In genomic region chr3:30934208-30934550, GRCh38 we compare ENCODE assay signal across 10 cellular contexts. TPM values are rescaled to one million over a fixed set of nuclear protein-coding genes. Genes with fewer than 3 reads are reported as not detected.
DNase-seq lines count a peak whose midpoint lies in the region; ATAC-seq and TF ChIP-seq lines count a peak whose summit lies in the region.
"Had no signal": no experiment of that assay in that cellular context is flagged by ENCODE, and none has a peak within 500 bp of the region (broad histone marks: within the 10 kb centered on the region; RNA-seq: fewer than 3 reads in every experiment).

No MANE protein-coding gene starts in this region.

- DNase-seq in Daoy (ENCODE audit: low read depth) (peak; percentile 9), MG63 (peak; percentile 5), WERI-Rb-1 (peak; percentile 32), kidney tubule cell (ENCODE audit: low spot score) (peak; percentile 34), NCI-H446 treated with DMSO at 0.1 percent for 48 hours (lab: John Stamatoyannopoulos, UW) (no peak), ecto neural progenitor cell (ENCODE audit: low spot score) (no peak)
- DNase-seq: naive B cell had no signal

- H3K36me3 ChIP-seq in MG63 (no peaks in the 10 kb centered on the region), WERI-Rb-1 (no peaks in the 10 kb centered on the region)
- H3K36me3 ChIP-seq: SJCRH30 had no signal

- H3K27ac ChIP-seq in WERI-Rb-1: no peak overlapping the region
- H3K27ac ChIP-seq: SJCRH30 had no signal

- TF ChIP-seq CTCF in WERI-Rb-1 (IDR thresholded peaks at IDR 0.05; ENCODE audit: low read depth, low read length): peak; percentile 51

- no peak for ATAC-seq in HG02798 (IDR thresholded peaks at IDR 0.05; ENCODE audit: poor library complexity, unreplicated experiment)
- ATAC-seq in GM18867 (IDR thresholded peaks at IDR 0.05; ENCODE audit: unreplicated experiment): no peak

- H3K4me3 ChIP-seq in MG63 (no peak overlapping the region), WERI-Rb-1 (ENCODE audit: low read depth, low read length) (no peak overlapping the region)
- H3K4me3 ChIP-seq: SJCRH30 had no signal

- H3K9me3 ChIP-seq in MG63 (no peaks in the 10 kb centered on the region), WERI-Rb-1 (ENCODE audit: severe bottlenecking) (no peaks in the 10 kb centered on the region)
- H3K9me3 ChIP-seq: SJCRH30 had no signal

- H3K27me3 ChIP-seq in MG63: no peaks in the 10 kb centered on the region
- no peaks in the 10 kb centered on the region for H3K27me3 ChIP-seq in WERI-Rb-1 (ENCODE audit: insufficient read depth, low read depth, severe bottlenecking)
- H3K27me3 ChIP-seq: SJCRH30 had no signal

RNA-seq across cellular contexts. Expression of gene GADL1, which starts 39.7 kb away (rescaled TPM):
- not detected in 2 replicates for total RNA-seq in Daoy (2014; rRNA removed; shearing (Covaris generic))
- total RNA-seq in MG63 (2014; rRNA removed; shearing (Covaris generic); ENCODE audit: low replicate concordance): not detected in 2 replicates

Comparison
In these comparisons a context has a peak if more than half of its experiments do, and no peak if none do; other contexts are left out.
1. DNase-seq: peak in Daoy (single experiment), MG63 (single experiment), WERI-Rb-1 (single experiment) and kidney tubule cell (single experiment); none in NCI-H446 treated with DMSO at 0.1 percent for 48 hours (single experiment) and ecto neural progenitor cell (single experiment).